Comparison of ENCODE assay signal across 21 cellular contexts in genomic region chr1:48616710-48617109, GRCh38.
DNase-seq lines count a peak whose midpoint lies in the region; ATAC-seq and TF ChIP-seq lines count a peak whose summit lies in the region.
"Had no signal": no experiment of that assay in that cellular context is flagged by ENCODE, and none has a peak within 500 bp of the region (broad histone marks: within the 10 kb centered on the region; RNA-seq: fewer than 3 reads in every experiment).

No MANE protein-coding gene starts in this region.

- H3K36me3 ChIP-seq in spleen = no peaks in the 10 kb centered on the region

- H3K27ac ChIP-seq in spleen = peak overlapping the region in 2 of 8 donors; percentile 10 to 28
- H3K27ac ChIP-seq: A549, GM23248 had no signal

- no peaks in the 10 kb centered on the region for H3K4me1 Mint-ChIP-seq in stimulated activated memory B cell treated with anti-CD40 and anti-IgM and Interleukin-4, amounts not matched to agents 10 μg/mL and 1 μg/mL and 100 μg/mL, for 72 hours
- H3K4me1 Mint-ChIP-seq: CD8-positive, alpha-beta memory T cell had no signal

- no peak for ATAC-seq in left lobe of liver
- ATAC-seq in stimulated activated memory B cell treated with anti-CD40 and anti-IgM and Interleukin-4, amounts not matched to agents 10 μg/mL and 1 μg/mL and 100 μg/mL, for 72 hours = no peak
- ATAC-seq: A549, GM12878, Panc1 had no signal

- intact Hi-C loops in spleen (cut with DNase I; ENCODE audit: low total_unique reads) = no loop called here

- peaks cover 9% of the 10 kb centered on the region for H3K27me3 Mint-ChIP-seq in stimulated activated memory B cell treated with anti-CD40 and anti-IgM and Interleukin-4, amounts not matched to agents 10 μg/mL and 1 μg/mL and 100 μg/mL, for 72 hours

- H3K4me3 ChIP-seq in Jurkat, Clone E6-1 (ENCODE audit: low read length) = no peak overlapping the region
- peak overlapping the region; percentile 39 for H3K4me3 ChIP-seq in NB4 (ENCODE audit: low read depth, low read length)
- H3K4me3 ChIP-seq in spleen = no peak overlapping the region
- H3K4me3 ChIP-seq: A549, GM12878, GM23248 had no signal

- H3K27me3 ChIP-seq in spleen (replicated peaks in 1 of 7) = no peaks in the 10 kb centered on the region

- peaks cover 0 to 16% (median 3%) of the 10 kb centered on the region in 6 donors for H3K4me1 ChIP-seq in spleen
- H3K4me1 ChIP-seq: A549 had no signal

- TF ChIP-seq CTCF in NB4 (IDR thresholded peaks at IDR 0.05; ENCODE audit: low read depth, low read length) = no peak
- no peak for TF ChIP-seq CTCF in spleen (IDR thresholded peaks at IDR 0.05 in 8 of 11, conservative IDR thresholded peaks at IDR 0.05 in 3 of 11)

- DNase-seq in AML-193 (lab: John Stamatoyannopoulos, UW) = peak; percentile 16 to 22
- peak; percentile 22 for DNase-seq in Jurkat, Clone E6-1 (ENCODE audit: low read depth, low spot score)
- DNase-seq in NB4 (ENCODE audit: low read depth) = peak; percentile 89
- DNase-seq in RPMI7951 (ENCODE audit: low read depth) = peak; percentile 66
- no peak for DNase-seq in activated CD4-positive, alpha-beta T cell treated with anti-CD3 and anti-CD28 coated beads for 4 hours
- no peak for DNase-seq in left lobe of liver (ENCODE audit: low spot score)
- no peak for DNase-seq in spleen
- DNase-seq: C1 segment of cervical spinal cord; CD8-positive, alpha-beta memory T cell; DMS53; HCEC 1CT; KG1; NCI-H1105; NCI-H1694; NCI-H510A; NCI-H748 treated with DMSO at 0.1 percent for 48 hours had no signal

- no peaks in the 10 kb centered on the region for H3K36me3 Mint-ChIP-seq in stimulated activated memory B cell treated with anti-CD40 and anti-IgM and Interleukin-4, amounts not matched to agents 10 μg/mL and 1 μg/mL and 100 μg/mL, for 72 hours
- H3K36me3 Mint-ChIP-seq: CD8-positive, alpha-beta memory T cell had no signal

- H3K9me3 Mint-ChIP-seq in stimulated activated memory B cell treated with anti-CD40 and anti-IgM and Interleukin-4, amounts not matched to agents 10 μg/mL and 1 μg/mL and 100 μg/mL, for 72 hours = no peaks in the 10 kb centered on the region
- H3K9me3 Mint-ChIP-seq: CD8-positive, alpha-beta memory T cell had no signal

- no peak overlapping the region for H3K4me3 Mint-ChIP-seq in stimulated activated memory B cell treated with anti-CD40 and anti-IgM and Interleukin-4, amounts not matched to agents 10 μg/mL and 1 μg/mL and 100 μg/mL, for 72 hours
- H3K4me3 Mint-ChIP-seq: CD8-positive, alpha-beta memory T cell had no signal

- H3K9me3 ChIP-seq in spleen = no peaks in the 10 kb centered on the region
- H3K9me3 ChIP-seq: A549 had no signal

- TF ChIP-seq POLR2A in NB4 (IDR thresholded peaks at IDR 0.05; ENCODE audit: extremely low read depth, insufficient read length) = no peak
- no peak for TF ChIP-seq POLR2A in spleen (IDR thresholded peaks at IDR 0.05)

- WGBS in spleen, 5 donors = 12 to 30% (median 28%) methylated on average over 2 of the region's 2 CpGs

- H3K27ac Mint-ChIP-seq in stimulated activated memory B cell treated with anti-CD40 and anti-IgM and Interleukin-4, amounts not matched to agents 10 μg/mL and 1 μg/mL and 100 μg/mL, for 72 hours = no peak overlapping the region
- H3K27ac Mint-ChIP-seq: CD8-positive, alpha-beta memory T cell had no signal

Comparison
In these comparisons a context has a peak if more than half of its experiments do, and no peak if none do; other contexts are left out.
1. DNase-seq: peak in AML-193 (2 of 2), Jurkat, Clone E6-1 (single experiment), NB4 (single experiment) and RPMI7951 (single experiment); none in activated CD4-positive, alpha-beta T cell treated with anti-CD3 and anti-CD28 coated beads for 4 hours (0 of 2), left lobe of liver (single experiment) and spleen (single experiment).